ENCODE assay signal across 9 cellular contexts in the genomic region with DNA sequence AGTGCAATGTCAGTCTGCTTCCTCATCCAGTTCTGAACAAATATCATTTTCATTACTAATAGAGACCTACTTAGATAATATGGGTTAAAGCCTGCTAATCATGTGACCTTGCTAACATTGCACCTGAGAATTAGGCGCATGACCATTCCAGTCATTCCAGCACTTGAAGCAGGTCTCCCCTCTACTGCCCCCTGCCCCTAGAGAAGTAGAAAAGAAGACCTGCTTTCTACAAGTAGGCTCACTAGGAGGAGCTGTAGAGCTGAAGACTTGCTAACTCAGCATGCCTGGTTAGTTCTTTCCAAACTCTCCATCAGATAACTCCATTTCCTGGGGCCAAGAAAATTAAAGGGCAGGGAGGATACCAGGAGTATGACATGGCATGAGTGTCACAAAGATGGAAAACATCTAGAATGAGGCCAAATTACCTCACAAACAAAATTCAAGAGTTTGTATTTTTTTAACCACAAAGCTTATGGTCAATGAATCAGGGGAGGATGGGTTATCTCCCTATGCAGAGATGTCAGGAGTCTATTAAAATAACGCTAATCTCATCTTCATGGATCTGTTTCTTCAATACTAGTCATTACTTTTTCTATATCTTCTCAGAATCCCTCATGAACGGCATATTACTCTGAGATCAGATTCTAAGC. TPM values are rescaled to one million over a fixed set of nuclear protein-coding genes. Genes with fewer than 3 reads are reported as not detected.
DNase-seq lines count a peak whose midpoint lies in the region; ATAC-seq and TF ChIP-seq lines count a peak whose summit lies in the region.
"Not testable (repeated sequence)": the region's sequence is repeated elsewhere in the genome, so short reads cannot be mapped to it uniquely, and the experiment has no call there.
"Had no signal": no experiment of that assay in that cellular context is flagged by ENCODE, and none has a peak within 500 bp of the region (broad histone marks: within the 10 kb centered on the region; RNA-seq: fewer than 3 reads in every experiment).

No MANE protein-coding gene starts in this region.

- intact Hi-C loops in esophagus muscularis mucosa (cut with DNase I); right lobe of liver (cut with DNase I): not testable (repeated sequence)

- H3K27me3 ChIP-seq in esophagus muscularis mucosa, right lobe of liver: not testable (repeated sequence)

- H3K27me3 Mint-ChIP-seq in activated T-helper 17 cell treated with anti-CD3 and anti-CD28 coated beads, Interleukin-2, amount 50 U/mL, for 72 hours, result not testable (repeated sequence)

- not testable (repeated sequence) for H3K9me3 ChIP-seq in esophagus muscularis mucosa, right lobe of liver

- 70% methylated on average over 3 of the region's 3 CpGs for WGBS in esophagus muscularis mucosa
- 50% methylated on average over 3 of the region's 3 CpGs for WGBS in right lobe of liver (ENCODE audit: insufficient coverage, low coverage, low lambda C conversion rate, missing lambda C conversion rate)

- TF ChIP-seq CTCF in RWPE1 (conservative IDR thresholded peaks at IDR 0.05; ENCODE audit: low read depth) (peak; percentile 35; the same call in 1 of the 2 replicates), esophagus muscularis mucosa (IDR thresholded peaks at IDR 0.05) (peak; percentile 13 to 34 (median 32)), right lobe of liver (IDR thresholded peaks at IDR 0.05) (peak; percentile 21 to 54 (median 45))

- CTCF ChIA-PET in HEK293T (lab: Yijun Ruan, JAX), result interaction anchor here (0.6 to 1.2 kb wide), 3 partner anchors 85 to 151 kb away, joined by 3 to 4 read pairs (median 3); no protein-coding TSS in a partner anchor
- CTCF ChIA-PET in RWPE1 (lab: Yijun Ruan, JAX), result not testable (repeated sequence)

- DNase-seq in DMS 273 (lab: John Stamatoyannopoulos, UW; ENCODE audit: unreplicated experiment) (peak; percentile 71), NCI-H1694 treated with DMSO at 0.1 percent for 48 hours (lab: John Stamatoyannopoulos, UW) (peak; percentile 11)
- not testable (repeated sequence) for DNase-seq in HEK293T (ENCODE audit: extremely low spot score); RWPE1 (ENCODE audit: low spot score); esophagus muscularis mucosa (ENCODE audit: extremely low spot score); right lobe of liver
- peak; percentile 24 for DNase-seq in stimulated activated CD4-positive, alpha-beta T cell treated with anti-CD3 and anti-CD28 coated beads, Interleukin-4, amount 100 ng/mL, for 24 hours

- POLR2A ChIA-PET in HEK293T (lab: Yijun Ruan, JAX); RWPE1 (lab: Yijun Ruan, JAX; ENCODE audit: low non-redundant PET): not testable (repeated sequence)

- not testable (repeated sequence) for H3K9me3 Mint-ChIP-seq in activated T-helper 17 cell treated with anti-CD3 and anti-CD28 coated beads, Interleukin-2, amount 50 U/mL, for 72 hours

- not testable (repeated sequence) for H3K4me3 Mint-ChIP-seq in activated T-helper 17 cell treated with anti-CD3 and anti-CD28 coated beads, Interleukin-2, amount 50 U/mL, for 72 hours

- H3K4me1 ChIP-seq in esophagus muscularis mucosa, right lobe of liver: not testable (repeated sequence)

- ATAC-seq in activated T-helper 17 cell treated with anti-CD3 and anti-CD28 coated beads, Interleukin-2, amount 50 U/mL, for 72 hours (replicated peaks), result peak; percentile 52
- peak; percentile 80 to 86 (median 82) for ATAC-seq in right lobe of liver

- H3K27ac ChIP-seq in RWPE1; esophagus muscularis mucosa (replicated peaks in 1 of 4); right lobe of liver: not testable (repeated sequence)

- TF ChIP-seq EP300 in esophagus muscularis mucosa (IDR thresholded peaks at IDR 0.05), result not testable (repeated sequence)

- not testable (repeated sequence) for H3K4me1 Mint-ChIP-seq in activated T-helper 17 cell treated with anti-CD3 and anti-CD28 coated beads, Interleukin-2, amount 50 U/mL, for 72 hours

- H3K36me3 ChIP-seq in esophagus muscularis mucosa, right lobe of liver: not testable (repeated sequence)

- not testable (repeated sequence) for TF ChIP-seq POLR2A in esophagus muscularis mucosa (IDR thresholded peaks at IDR 0.05; ENCODE audit: low read depth); right lobe of liver (IDR thresholded peaks at IDR 0.05)

- not testable (repeated sequence) for H3K36me3 Mint-ChIP-seq in activated T-helper 17 cell treated with anti-CD3 and anti-CD28 coated beads, Interleukin-2, amount 50 U/mL, for 72 hours (ENCODE audit: low read depth)

- H3K27ac Mint-ChIP-seq in activated T-helper 17 cell treated with anti-CD3 and anti-CD28 coated beads, Interleukin-2, amount 50 U/mL, for 72 hours, result not testable (repeated sequence)

- H3K4me3 ChIP-seq in esophagus muscularis mucosa, right lobe of liver: not testable (repeated sequence)

TF ChIP-seq in HEK293T, 16 proteins besides CTCF, POLR2A, EP300 and RAD21:
- 0 out of 2 replicates have a peak, but pooled peaks have one; percentile 32 for TF ChIP-seq L3MBTL2 (conservative IDR thresholded peaks at IDR 0.05)

RNA-seq across cellular contexts. Expression of gene DEFB131B, which starts 14.2 kb away (rescaled TPM):
- not detected for total RNA-seq in activated T-helper 17 cell treated with anti-CD3 and anti-CD28 coated beads, Interleukin-2, amount 50 U/mL, for 72 hours
- total RNA-seq in esophagus muscularis mucosa (not detected), right lobe of liver (not detected)
- total RNA-seq: urinary bladder had no signal

RNA-seq across cellular contexts. Expression of gene DEFB108B, which starts 31.1 kb away (rescaled TPM):
- total RNA-seq in activated T-helper 17 cell treated with anti-CD3 and anti-CD28 coated beads, Interleukin-2, amount 50 U/mL, for 72 hours, result not detected
- total RNA-seq in esophagus muscularis mucosa (not detected), right lobe of liver (not detected)
- total RNA-seq: urinary bladder had no signal
